ENCODE assay signal across 22 cellular contexts in genomic region chr10:60029441-60029840, GRCh38.
"Had no signal": no experiment of that assay in that cellular context is flagged by ENCODE, and none has a peak within 500 bp of the region (broad histone marks: within the 10 kb centered on the region; RNA-seq: fewer than 3 reads in every experiment).

No MANE protein-coding gene starts in this region.

- FAIRE-seq: urothelium cell line had no signal

- ATAC-seq: activated CD4-positive, CD25-positive, alpha-beta regulatory T cell treated with anti-CD3 and anti-CD28 coated beads, Interleukin-2, amount 50 U/mL, for 24 hours; gastrocnemius medialis; right lobe of liver had no signal

- DNase-seq: activated CD4-positive, alpha-beta T cell treated with anti-CD3 and anti-CD28 coated beads for 48 hours; activated CD4-positive, alpha-beta T cell treated with anti-CD3 and anti-CD28 coated beads, Interleukin-2, amount 50 U/mL, for 48 hours; activated CD8-positive, alpha-beta memory T cell treated with anti-CD3 and anti-CD28 coated beads for 24 hours; activated effector memory CD4-positive, alpha-beta T cell treated with Interleukin-2 at 50 U/mL for 16 hours; activated naive CD4-positive, alpha-beta T cell treated with anti-CD3 and anti-CD28 coated beads, Interleukin-2, amount 10 ng/mL, durations not matched to agents 7 days and 5 days; activated naive CD8-positive, alpha-beta T cell treated with anti-CD3 and anti-CD28 coated beads, Interleukin-2, amount 10 ng/mL, durations not matched to agents 7 days and 5 days; brain microvascular endothelial cell; dorsolateral prefrontal cortex; effector memory CD4-positive, alpha-beta T cell; gastrocnemius medialis; glutamatergic neuron; left ventricle myocardium inferior; naive B cell; nephron progenitor cell; right lobe of liver; stimulated activated CD4-positive, alpha-beta T cell treated with anti-CD3 and anti-CD28 coated beads, Interleukin-2, amount 100 ng/mL, for 48 hours; stimulated activated naive CD4-positive, alpha-beta T cell treated with Interleukin-2 at 50 U/mL for 16 hours; testis; transverse colon; WERI-Rb-1 had no signal
